Comparison of ENCODE assay signal across 26 cellular contexts in the genomic region with DNA sequence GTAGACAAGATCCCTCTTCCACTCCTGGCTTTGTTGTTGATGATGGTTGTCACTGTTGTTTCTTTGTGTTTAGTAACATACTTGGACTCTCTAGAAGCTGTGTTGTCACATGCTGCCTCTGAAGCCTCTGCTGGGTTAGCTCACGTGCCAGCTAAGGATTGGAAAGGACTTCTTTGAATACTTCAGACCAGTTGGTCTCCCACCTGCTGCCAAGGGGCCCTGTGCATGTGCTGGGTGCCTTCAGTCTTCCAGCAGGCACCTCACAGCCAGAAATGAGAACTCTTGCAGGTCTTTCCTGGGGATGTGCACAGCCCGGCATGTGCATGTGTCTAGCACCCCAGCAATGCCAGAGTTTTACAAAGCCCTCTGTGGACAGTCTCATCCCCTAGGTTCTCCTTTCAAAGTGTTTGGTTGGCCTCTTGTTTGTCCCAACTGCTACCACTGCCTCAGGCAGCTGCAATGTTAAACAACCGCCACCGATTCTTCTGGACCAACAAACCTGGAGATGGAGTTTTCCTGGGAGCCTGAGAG.
"Had no signal": no experiment of that assay in that cellular context is flagged by ENCODE, and none has a peak within 500 bp of the region (broad histone marks: within the 10 kb centered on the region; RNA-seq: fewer than 3 reads in every experiment).

No MANE protein-coding gene starts in this region.

- DNase-seq: activated CD4-positive, alpha-beta T cell treated with anti-CD3 and anti-CD28 coated beads for 4 hours; activated CD4-positive, alpha-beta T cell treated with anti-CD3 and anti-CD28 coated beads, Interleukin-2, amount 50 U/mL, for 48 hours; activated CD8-positive, alpha-beta T cell treated with anti-CD3 and anti-CD28 coated beads, Interleukin-2, amount 10 ng/mL, durations not matched to agents 7 days and 5 days; activated effector memory CD4-positive, alpha-beta T cell treated with Interleukin-2 at 50 U/mL for 16 hours; activated naive CD4-positive, alpha-beta T cell treated with anti-CD3 and anti-CD28 coated beads, Interleukin-2, amount 10 ng/mL, durations not matched to agents 7 days and 5 days; activated naive CD8-positive, alpha-beta T cell treated with anti-CD3 and anti-CD28 coated beads, Interleukin-2, amount 50 U/mL, for 24 hours; anterior cingulate cortex; caudate nucleus; cerebellar nuclear complex; NCI-H1048; NCI-H1105 treated with DMSO at 0.1 percent for 48 hours; NCI-H1436; NCI-H1694; NCI-H1930; NCI-H345; NCI-H524 treated with DMSO at 0.1 percent for 48 hours; SIG-M5 had no signal

- H3K27ac Mint-ChIP-seq: activated CD8-positive, alpha-beta T cell treated with anti-CD3 and anti-CD28 coated beads, Interleukin-2, amount 10 ng/mL, durations not matched to agents 7 days and 5 days; activated naive CD4-positive, alpha-beta T cell treated with anti-CD3 and anti-CD28 coated beads, Interleukin-2, amount 10 ng/mL, durations not matched to agents 7 days and 5 days; activated naive CD8-positive, alpha-beta T cell treated with anti-CD3 and anti-CD28 coated beads, Interleukin-2, amount 50 U/mL, for 24 hours; brain; T-helper 1 cell treated with Interleukin-12 subunit alpha and Interleukin-12 subunit beta and Interleukin-4 antibody, amounts not matched to agents 30 μg/mL and 1 μg/mL, for 36 hours; T-helper 2 cell treated with Interferon-gamma antibody and Interleukin-4, amounts not matched to agents 5 μg/mL and 100 μg/mL, for 36 hours had no signal

- ATAC-seq: activated CD8-positive, alpha-beta T cell treated with anti-CD3 and anti-CD28 coated beads, Interleukin-2, amount 10 ng/mL, durations not matched to agents 7 days and 5 days; activated naive CD8-positive, alpha-beta T cell treated with anti-CD3 and anti-CD28 coated beads, Interleukin-2, amount 50 U/mL, for 24 hours; Right ventricle myocardium inferior had no signal

- H3K27ac ChIP-seq: RWPE1 had no signal

- H3K4me3 Mint-ChIP-seq: activated CD8-positive, alpha-beta T cell treated with anti-CD3 and anti-CD28 coated beads, Interleukin-2, amount 10 ng/mL, durations not matched to agents 7 days and 5 days; activated naive CD4-positive, alpha-beta T cell treated with anti-CD3 and anti-CD28 coated beads, Interleukin-2, amount 10 ng/mL, durations not matched to agents 7 days and 5 days; activated naive CD8-positive, alpha-beta T cell; activated naive CD8-positive, alpha-beta T cell treated with anti-CD3 and anti-CD28 coated beads, Interleukin-2, amount 50 U/mL, for 24 hours; brain; T-helper 1 cell treated with Interleukin-12 subunit alpha and Interleukin-12 subunit beta and Interleukin-4 antibody, amounts not matched to agents 30 μg/mL and 1 μg/mL, for 36 hours; T-helper 2 cell treated with Interferon-gamma antibody and Interleukin-4, amounts not matched to agents 5 μg/mL and 100 μg/mL, for 36 hours had no signal

- H3K9me3 Mint-ChIP-seq: activated naive CD4-positive, alpha-beta T cell treated with anti-CD3 and anti-CD28 coated beads, Interleukin-2, amount 10 ng/mL, durations not matched to agents 7 days and 5 days; activated naive CD8-positive, alpha-beta T cell treated with anti-CD3 and anti-CD28 coated beads, Interleukin-2, amount 50 U/mL, for 24 hours; T-helper 1 cell treated with Interleukin-12 subunit alpha and Interleukin-12 subunit beta and Interleukin-4 antibody, amounts not matched to agents 30 μg/mL and 1 μg/mL, for 36 hours; T-helper 2 cell treated with Interferon-gamma antibody and Interleukin-4, amounts not matched to agents 5 μg/mL and 100 μg/mL, for 36 hours had no signal

- H3K4me1 Mint-ChIP-seq: activated naive CD8-positive, alpha-beta T cell treated with anti-CD3 and anti-CD28 coated beads, Interleukin-2, amount 50 U/mL, for 24 hours had no signal

- FAIRE-seq: bronchial epithelial cell, RCC 7860, TTC549 had no signal

- H3K27me3 Mint-ChIP-seq: activated naive CD4-positive, alpha-beta T cell treated with anti-CD3 and anti-CD28 coated beads, Interleukin-2, amount 10 ng/mL, durations not matched to agents 7 days and 5 days; activated naive CD8-positive, alpha-beta T cell; activated naive CD8-positive, alpha-beta T cell treated with anti-CD3 and anti-CD28 coated beads, Interleukin-2, amount 50 U/mL, for 24 hours; brain had no signal
